Comparison of ENCODE assay signal across 7 cellular contexts in genomic region chr22:50249382-50250248, GRCh38. TPM values are rescaled to one million over a fixed set of nuclear protein-coding genes. Genes with fewer than 3 reads are reported as not detected.
DNase-seq lines count a peak whose midpoint lies in the region; ATAC-seq and TF ChIP-seq lines count a peak whose summit lies in the region.
"Had no signal": no experiment of that assay in that cellular context is flagged by ENCODE, and none has a peak within 500 bp of the region (broad histone marks: within the 10 kb centered on the region; RNA-seq: fewer than 3 reads in every experiment).

No MANE protein-coding gene starts in this region.

- DNase-seq in GM12864 (ENCODE audit: low read depth) = no peak
- no peak for DNase-seq in WTC11 (ENCODE audit: low spot score)
- no peak for DNase-seq in natural killer cell
- DNase-seq in iPS-NIHi11 (ENCODE audit: low spot score) = no peak
- no peak for DNase-seq in NCI-H2029 treated with DMSO at 0.1 percent for 48 hours (lab: John Stamatoyannopoulos, UW)
- no peak for DNase-seq in DMS153 (lab: John Stamatoyannopoulos, UW)
- DNase-seq: effector CD8-positive, alpha-beta T cell had no signal

- CTCF ChIA-PET in WTC11 (lab: Charles Lee) = interaction anchor here (0.6 to 1.9 kb wide), 2 partner anchors 92 to 423 kb away, joined by 3 to 17 read pairs; partner anchors contain the start of gene SHANK3

- H3K4me3 Mint-ChIP-seq in WTC11 = peak overlapping the region; percentile 72
- H3K4me3 Mint-ChIP-seq in natural killer cell = peak overlapping the region; percentile 72

- no peaks in the 10 kb centered on the region; the same call in 1 of the 2 replicates for H3K27me3 Mint-ChIP-seq in WTC11 (ENCODE audit: low read depth)
- H3K27me3 Mint-ChIP-seq in natural killer cell (ENCODE audit: low read depth in 2 of 2) = no peaks in the 10 kb centered on the region

- POLR2A ChIA-PET in WTC11 (lab: Charles Lee) = no interaction called here

- H3K9me3 Mint-ChIP-seq in WTC11 = no peaks in the 10 kb centered on the region
- H3K9me3 Mint-ChIP-seq in natural killer cell = no peaks in the 10 kb centered on the region

- no peak overlapping the region for H3K27ac Mint-ChIP-seq in WTC11
- H3K27ac Mint-ChIP-seq in natural killer cell = peak overlapping the region in 1 of 2 donors; percentile 62

- H3K36me3 Mint-ChIP-seq in WTC11 = 0 out of 2 replicates have a peak, but pooled peaks cover 2% of the 10 kb centered on the region
- no peaks in the 10 kb centered on the region for H3K36me3 Mint-ChIP-seq in natural killer cell

- TF ChIP-seq CTCF in GM12864 (IDR thresholded peaks at IDR 0.05; ENCODE audit: low read depth, low read length, missing control alignments) (no peak), WTC11 (IDR thresholded peaks at IDR 0.05) (no peak), natural killer cell (IDR thresholded peaks at IDR 0.05) (no peak)

- ATAC-seq in WTC11 = no peak
- ATAC-seq in natural killer cell = no peak

- H3K4me1 Mint-ChIP-seq in WTC11 (peaks cover 4% of the 10 kb centered on the region; the same call in 1 of the 2 replicates), natural killer cell (peaks cover 6 to 23% of the 10 kb centered on the region in 2 donors)

- peak overlapping the region; percentile 92 for H3K4me3 ChIP-seq in GM12864 (ENCODE audit: low read depth, low read length)

- intact Hi-C loops in natural killer cell (cut with micrococcal nuclease) = loop anchor here (5.0 kb wide), 3 partner anchors 78 to 443 kb away; partner anchors contain the start of gene DENND6B

TF ChIP-seq in WTC11, 78 proteins besides CTCF, POLR2A, EP300 and RAD21:
- TF ChIP-seq CBFB (CRISPR knock-in tag; IDR thresholded peaks at IDR 0.05; ENCODE audit: low read depth) = no peak
- TF ChIP-seq PREB (CRISPR knock-in tag; IDR thresholded peaks at IDR 0.05; ENCODE audit: borderline replicate concordance) = no peak
- no peak for TF ChIP-seq ATF6 (CRISPR knock-in tag; IDR thresholded peaks at IDR 0.05)
- TF ChIP-seq GTF2I (CRISPR knock-in tag; conservative IDR thresholded peaks at IDR 0.05) = no peak

RNA-seq across cellular contexts. Expression of gene HDAC10, which starts 1.4 kb away (rescaled TPM):
- total RNA-seq in WTC11 (2021) = 31.9 to 40.9 TPM (median 38.2 TPM) in 3 replicates
- 100 to 1,000 TPM; 112 to 131 (median 123) TPM for total RNA-seq in natural killer cell

RNA-seq across cellular contexts. Expression of gene TUBGCP6, which starts 4.8 kb away (rescaled TPM):
- total RNA-seq in WTC11 (2021) (36.3 to 45.4 TPM (median 40.8 TPM) in 3 replicates), natural killer cell (100 to 1,000 TPM; 105 to 126 (median 118) TPM)

RNA-seq across cellular contexts. Expression of gene MAPK12, which starts 11.9 kb away (rescaled TPM):
- 26.9 to 31.0 TPM (median 28.8 TPM) in 3 replicates for total RNA-seq in WTC11 (2021)
- total RNA-seq in natural killer cell = 1 to 10 TPM; 2.2 to 2.5 (median 2.4) TPM

RNA-seq across cellular contexts. Expression of gene MAPK11, which starts 20.6 kb away (rescaled TPM):
- 1.4 to 2.3 TPM (median 1.9 TPM) in 3 replicates for total RNA-seq in WTC11 (2021)
- total RNA-seq in natural killer cell = 1 to 10 TPM; 2.2 to 3.1 (median 2.2) TPM

RNA-seq across cellular contexts. Expression of gene SELENOO, which starts 48.8 kb away (rescaled TPM):
- total RNA-seq in WTC11 (2021) (27.0 to 29.8 TPM (median 28.8 TPM) in 3 replicates), natural killer cell (10 to 100 TPM; 37.3 to 45.2 (median 37.6) TPM)
